8 cellular contexts compared by ENCODE assay signal in the genomic region with DNA sequence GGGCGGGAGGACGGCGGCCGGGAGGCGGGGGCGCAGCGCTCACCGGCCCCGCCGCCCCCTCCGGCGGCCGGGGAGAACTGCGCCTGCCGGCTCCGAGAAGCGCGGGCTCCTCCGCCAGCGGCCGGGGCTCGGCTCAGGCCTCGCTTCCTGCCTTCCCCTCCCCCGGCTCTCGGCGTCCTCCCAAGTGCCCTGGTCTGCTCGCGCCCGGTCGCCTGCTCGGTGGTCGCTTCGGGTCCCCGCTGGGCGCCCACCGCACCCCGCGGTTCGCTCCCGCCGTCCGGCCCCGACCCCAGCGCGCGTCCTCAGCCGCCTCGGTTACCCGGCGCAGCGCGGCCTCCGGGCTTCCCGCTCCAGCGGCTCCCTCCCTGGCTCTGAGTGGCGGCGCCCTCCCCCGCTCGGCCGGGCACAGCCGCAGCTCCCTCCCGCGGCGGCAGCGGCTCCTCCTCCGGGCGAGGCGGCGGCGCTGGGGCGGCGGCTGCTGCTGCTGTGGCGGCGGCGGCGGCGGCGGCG. TPM values are rescaled to one million over a fixed set of nuclear protein-coding genes. Genes with fewer than 3 reads are reported as not detected.
DNase-seq lines count a peak whose midpoint lies in the region; ATAC-seq and TF ChIP-seq lines count a peak whose summit lies in the region.

No MANE protein-coding gene starts in this region.

- no peaks in the 10 kb centered on the region for H3K27me3 Mint-ChIP-seq in activated CD8-positive, alpha-beta memory T cell treated with anti-CD3 and anti-CD28 coated beads, Interleukin-2, amount 10 ng/mL, durations not matched to agents 7 days and 5 days
- no peaks in the 10 kb centered on the region for H3K27me3 Mint-ChIP-seq in naive B cell

- peak; percentile 54 for TF ChIP-seq CTCF in GM12865 (IDR thresholded peaks at IDR 0.05; ENCODE audit: insufficient read depth, low read depth, low read length, missing control alignments)

- peak overlapping the region; percentile 22 for H3K4me3 Mint-ChIP-seq in activated CD8-positive, alpha-beta memory T cell treated with anti-CD3 and anti-CD28 coated beads, Interleukin-2, amount 10 ng/mL, durations not matched to agents 7 days and 5 days
- peak overlapping the region in 5 of 8 donors; percentile 15 to 91 (median 60) for H3K4me3 Mint-ChIP-seq in naive B cell

- H3K27me3 ChIP-seq in thymus (ENCODE audit: control insufficient read depth, insufficient read depth), result peaks cover 4% of the 10 kb centered on the region

- H3K4me1 ChIP-seq in thymus (ENCODE audit: control insufficient read depth, insufficient read depth, low read length), result peaks cover 28% of the 10 kb centered on the region

- CTCF ChIA-PET in activated CD8-positive, alpha-beta memory T cell treated with anti-CD3 and anti-CD28 coated beads, Interleukin-2, amount 10 ng/mL, durations not matched to agents 7 days and 5 days (lab: Charles Lee), result interaction anchor here (1.5 to 6.3 kb wide), 7 partner anchors 9 to 112 kb away, joined by 3 to 74 read pairs (median 8); partner anchors contain the start of gene TMUB2

- WGBS in thymus, result under 1% methylated on average over 79 of the region's 79 CpGs

- peak overlapping the region; percentile 99 for H3K27ac ChIP-seq in thymus (ENCODE audit: low read depth)

- H3K4me3 ChIP-seq in GM12865 (ENCODE audit: low read depth, low read length), result peak overlapping the region; percentile 42; the same call in 1 of the 2 replicates
- H3K4me3 ChIP-seq in thymus (ENCODE audit: low read length), result peak overlapping the region; percentile 91

- H3K9me3 Mint-ChIP-seq in activated CD8-positive, alpha-beta memory T cell treated with anti-CD3 and anti-CD28 coated beads, Interleukin-2, amount 10 ng/mL, durations not matched to agents 7 days and 5 days (ENCODE audit: low read depth), result no peaks in the 10 kb centered on the region
- no peaks in the 10 kb centered on the region for H3K9me3 Mint-ChIP-seq in naive B cell

- H3K9me3 ChIP-seq in thymus (ENCODE audit: control insufficient read depth), result no peaks in the 10 kb centered on the region

- H3K4me1 Mint-ChIP-seq in activated CD8-positive, alpha-beta memory T cell treated with anti-CD3 and anti-CD28 coated beads, Interleukin-2, amount 10 ng/mL, durations not matched to agents 7 days and 5 days, result peaks cover 33% of the 10 kb centered on the region
- peaks cover 40 to 54% (median 53%) of the 10 kb centered on the region in 3 donors for H3K4me1 Mint-ChIP-seq in naive B cell

- DNase-seq in 8988T (peak; percentile 57), GM12865 (ENCODE audit: low read depth) (peak; percentile 89), NCI-H69 (lab: John Stamatoyannopoulos, UW) (peak; percentile 90), erythroblast (lab: John Stamatoyannopoulos, UW) (peak; percentile 77 to 87), naive B cell (peak; percentile 80)
- DNase-seq in activated CD8-positive, alpha-beta memory T cell treated with anti-CD3 and anti-CD28 coated beads, Interleukin-2, amount 10 ng/mL, durations not matched to agents 7 days and 5 days, result peak; percentile 82

- ATAC-seq in HG02852 (IDR thresholded peaks at IDR 0.05; ENCODE audit: unreplicated experiment), result peak; percentile 35
- ATAC-seq in activated CD8-positive, alpha-beta memory T cell treated with anti-CD3 and anti-CD28 coated beads, Interleukin-2, amount 10 ng/mL, durations not matched to agents 7 days and 5 days, result peak; percentile 59
- peak; percentile 41 to 46 for ATAC-seq in naive B cell (ENCODE audit: low read depth in 2 of 2)

- peaks cover 33% of the 10 kb centered on the region for H3K36me3 Mint-ChIP-seq in activated CD8-positive, alpha-beta memory T cell treated with anti-CD3 and anti-CD28 coated beads, Interleukin-2, amount 10 ng/mL, durations not matched to agents 7 days and 5 days
- H3K36me3 Mint-ChIP-seq in naive B cell, result peaks cover 10 to 17% of the 10 kb centered on the region in 2 donors

- H3K27ac Mint-ChIP-seq in activated CD8-positive, alpha-beta memory T cell treated with anti-CD3 and anti-CD28 coated beads, Interleukin-2, amount 10 ng/mL, durations not matched to agents 7 days and 5 days, result no peak overlapping the region
- no peak overlapping the region for H3K27ac Mint-ChIP-seq in naive B cell

- peaks cover 21% of the 10 kb centered on the region for H3K36me3 ChIP-seq in thymus (ENCODE audit: control insufficient read depth, insufficient read depth)

- peak; percentile 59 for TF ChIP-seq POLR2A in erythroblast (IDR thresholded peaks at IDR 0.05; ENCODE audit: low read length)

RNA-seq across cellular contexts. Expression of gene UBTF, which starts 0.3 kb away (rescaled TPM):
- 100 to 1,000 TPM; 128 to 158 TPM for total RNA-seq in activated CD8-positive, alpha-beta memory T cell treated with anti-CD3 and anti-CD28 coated beads, Interleukin-2, amount 10 ng/mL, durations not matched to agents 7 days and 5 days
- polyA plus RNA-seq in naive B cell (ENCODE audit: low read depth in 6 of 6) (10 to 100 TPM; 20.2 to 77.3 (median 43.0) TPM), thymus (70.1 TPM)

RNA-seq across cellular contexts. Expression of gene ATXN7L3, which starts 19.5 kb away (rescaled TPM):
- total RNA-seq in activated CD8-positive, alpha-beta memory T cell treated with anti-CD3 and anti-CD28 coated beads, Interleukin-2, amount 10 ng/mL, durations not matched to agents 7 days and 5 days, result 100 to 1,000 TPM; 106 to 122 TPM
- polyA plus RNA-seq in naive B cell (ENCODE audit: low read depth in 6 of 6) (10 to 100 TPM in 3 of 6 donors, 1 to 10 TPM in 3; 6.6 to 14.4 (median 9.4) TPM), thymus (53.3 TPM)

RNA-seq across cellular contexts. Expression of gene TMUB2, which starts 32.4 kb away (rescaled TPM):
- 10 to 100 TPM; 31.4 to 34.1 TPM for total RNA-seq in activated CD8-positive, alpha-beta memory T cell treated with anti-CD3 and anti-CD28 coated beads, Interleukin-2, amount 10 ng/mL, durations not matched to agents 7 days and 5 days
- polyA plus RNA-seq in naive B cell (ENCODE audit: low read depth in 6 of 6), result 10 to 100 TPM; 39.7 to 69.9 (median 44.8) TPM
- polyA plus RNA-seq in thymus, result 57.6 TPM

RNA-seq across cellular contexts. Expression of gene ASB16, which starts 48.7 kb away (rescaled TPM):
- total RNA-seq in activated CD8-positive, alpha-beta memory T cell treated with anti-CD3 and anti-CD28 coated beads, Interleukin-2, amount 10 ng/mL, durations not matched to agents 7 days and 5 days, result under 1 TPM in 1 of 2 experiments, not detected in 1; 0.26 TPM
- polyA plus RNA-seq in naive B cell (ENCODE audit: low read depth in 6 of 6), result under 1 TPM in 4 of 6 donors, not detected in 2; 0.19 to 0.43 (median 0.31) TPM
- 0.14 TPM for polyA plus RNA-seq in thymus

RNA-seq across cellular contexts. Expression of gene SLC4A1, which starts 48.8 kb away (rescaled TPM):
- not detected for total RNA-seq in activated CD8-positive, alpha-beta memory T cell treated with anti-CD3 and anti-CD28 coated beads, Interleukin-2, amount 10 ng/mL, durations not matched to agents 7 days and 5 days
- under 1 TPM in 3 of 6 donors, not detected in 3; 0.07 to 0.20 (median 0.12) TPM for polyA plus RNA-seq in naive B cell (ENCODE audit: low read depth in 6 of 6)
- polyA plus RNA-seq in thymus, result 0.37 TPM

Comparison
In these comparisons a context has a peak if more than half of its experiments do, and no peak if none do; other contexts are left out.
1. Peak in every context shown above with its lines: DNase-seq, ATAC-seq, H3K4me3 ChIP-seq and H3K27ac ChIP-seq.